In the genomic region with DNA sequence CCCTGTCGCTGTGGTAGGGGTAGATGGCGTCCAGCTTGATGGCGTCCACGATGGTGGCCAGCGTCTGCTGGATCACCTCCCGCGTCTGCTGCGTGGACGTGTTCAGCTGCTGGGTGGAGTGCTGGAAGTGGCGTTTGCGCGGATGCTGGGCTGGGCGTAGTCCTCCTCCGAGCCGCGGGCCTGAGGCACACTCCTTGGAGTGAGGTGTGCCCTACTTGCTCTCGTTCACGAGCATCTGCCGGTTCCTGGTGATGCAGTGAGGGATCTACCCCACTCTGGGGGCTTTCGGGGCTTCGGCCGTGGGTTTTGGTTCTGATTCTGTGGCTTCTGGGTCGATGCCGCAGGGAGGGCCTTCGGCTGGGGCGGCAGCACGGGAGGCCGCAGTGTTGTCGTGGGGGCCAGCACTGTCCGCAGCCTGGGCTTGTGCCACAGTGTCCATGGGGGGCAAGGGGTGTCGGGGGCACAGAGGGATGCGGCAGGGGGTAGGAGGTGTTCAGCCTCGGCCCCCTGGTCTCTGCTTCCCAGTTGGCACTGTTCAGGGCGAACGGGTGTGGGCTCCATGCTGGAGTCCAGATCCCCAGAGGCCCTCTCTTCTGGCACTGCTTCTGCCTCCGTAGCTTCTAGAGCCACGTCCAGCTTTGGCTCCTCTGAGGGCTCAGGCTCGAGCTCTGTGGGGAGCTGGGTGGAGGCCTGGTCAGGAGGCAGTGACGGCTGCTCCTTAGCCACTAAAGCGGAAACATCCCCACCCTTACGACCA, we compare ENCODE assay signal across 29 cellular contexts.
"Had no signal": no experiment of that assay in that cellular context is flagged by ENCODE, and none has a peak within 500 bp of the region (broad histone marks: within the 10 kb centered on the region; RNA-seq: fewer than 3 reads in every experiment).

No MANE protein-coding gene starts in this region.

- H3K27me3 ChIP-seq: body of pancreas, gastrocnemius medialis, hepatocyte, neutrophil, ovary, testis, transverse colon had no signal

- H3K36me3 ChIP-seq: gastrocnemius medialis, neutrophil, ovary, prostate gland, transverse colon had no signal

- H3K79me2 ChIP-seq: hepatocyte had no signal

- H3K4me1 ChIP-seq: body of pancreas, gastrocnemius medialis, prostate gland, testis, transverse colon had no signal

- ATAC-seq: activated CD8-positive, alpha-beta memory T cell treated with anti-CD3 and anti-CD28 coated beads, Interleukin-2, amount 10 ng/mL, durations not matched to agents 7 days and 5 days; activated CD8-positive, alpha-beta T cell treated with anti-CD3 and anti-CD28 coated beads, Interleukin-2, amount 10 ng/mL, durations not matched to agents 7 days and 5 days; body of pancreas; gastrocnemius medialis; left cardiac atrium; natural killer cell treated with Interleukin-12 subunit alpha and Interleukin-12 subunit beta and Interleukin-15 and Interleukin-18, amount 100 ng/mL, for 72 hours had no signal

- H3K36me3 Mint-ChIP-seq: activated CD8-positive, alpha-beta memory T cell treated with anti-CD3 and anti-CD28 coated beads, Interleukin-2, amount 10 ng/mL, durations not matched to agents 7 days and 5 days; activated naive CD8-positive, alpha-beta T cell had no signal

- H3K9me3 ChIP-seq: body of pancreas, gastrocnemius medialis, ovary, prostate gland, testis had no signal

- DNase-seq: activated B cell treated with CpG ODN at 0.5 μM for 24 hours; activated CD8-positive, alpha-beta memory T cell treated with anti-CD3 and anti-CD28 coated beads, Interleukin-2, amount 10 ng/mL, durations not matched to agents 7 days and 5 days; activated CD8-positive, alpha-beta T cell treated with anti-CD3 and anti-CD28 coated beads, Interleukin-2, amount 10 ng/mL, durations not matched to agents 7 days and 5 days; activated naive CD4-positive, alpha-beta T cell treated with Interleukin-2 at 50 U/mL for 16 hours; activated T-cell treated with anti-CD3 and anti-CD28 coated beads, Interleukin-2, amount 50 U/mL, for 48 hours; anterior cingulate cortex; body of pancreas; cerebellar nuclear complex; effector memory CD4-positive, alpha-beta T cell; gastrocnemius medialis; glutamatergic neuron; mesendoderm; ovary; retina; stimulated activated naive CD4-positive, alpha-beta T cell treated with Interleukin-2 at 50 U/mL for 16 hours; T-helper 1 cell; testis; transverse colon had no signal

- H3K27ac Mint-ChIP-seq: activated B cell treated with CpG ODN at 0.5 μM for 24 hours; activated CD8-positive, alpha-beta memory T cell treated with anti-CD3 and anti-CD28 coated beads, Interleukin-2, amount 10 ng/mL, durations not matched to agents 7 days and 5 days; activated CD8-positive, alpha-beta T cell treated with anti-CD3 and anti-CD28 coated beads, Interleukin-2, amount 10 ng/mL, durations not matched to agents 7 days and 5 days; activated naive CD8-positive, alpha-beta T cell; activated T-helper 2 cell treated with anti-CD3 and anti-CD28 coated beads, Interferon-gamma antibody, Interleukin-2, Interleukin-4, amounts not matched to agents 10 μg/mL and 5 μg/mL and 100 μg/mL, durations not matched to agents 14 hours and 24 hours and 36 hours; natural killer cell treated with Interleukin-12 subunit alpha and Interleukin-12 subunit beta and Interleukin-15 and Interleukin-18, amount 100 ng/mL, for 72 hours; T-helper 2 cell treated with Interferon-gamma antibody and Interleukin-4, amounts not matched to agents 5 μg/mL and 100 μg/mL, for 36 hours had no signal

- H3K4me1 Mint-ChIP-seq: activated B cell treated with CpG ODN at 0.5 μM for 24 hours; activated CD8-positive, alpha-beta memory T cell treated with anti-CD3 and anti-CD28 coated beads, Interleukin-2, amount 10 ng/mL, durations not matched to agents 7 days and 5 days had no signal

- H3K4me3 ChIP-seq: body of pancreas, coronary artery, dorsolateral prefrontal cortex, gastrocnemius medialis, hepatocyte, ovary, prostate gland, smooth muscle cell, transverse colon had no signal

- H3K27me3 Mint-ChIP-seq: activated B cell treated with CpG ODN at 0.5 μM for 24 hours; activated CD8-positive, alpha-beta memory T cell treated with anti-CD3 and anti-CD28 coated beads, Interleukin-2, amount 10 ng/mL, durations not matched to agents 7 days and 5 days; activated naive CD8-positive, alpha-beta T cell; natural killer cell treated with Interleukin-12 subunit alpha and Interleukin-12 subunit beta and Interleukin-15 and Interleukin-18, amount 100 ng/mL, for 72 hours had no signal

- H3K4me3 Mint-ChIP-seq: activated B cell treated with CpG ODN at 0.5 μM for 24 hours; activated CD8-positive, alpha-beta memory T cell treated with anti-CD3 and anti-CD28 coated beads, Interleukin-2, amount 10 ng/mL, durations not matched to agents 7 days and 5 days; activated CD8-positive, alpha-beta T cell treated with anti-CD3 and anti-CD28 coated beads, Interleukin-2, amount 10 ng/mL, durations not matched to agents 7 days and 5 days; activated naive CD8-positive, alpha-beta T cell; natural killer cell treated with Interleukin-12 subunit alpha and Interleukin-12 subunit beta and Interleukin-15 and Interleukin-18, amount 100 ng/mL, for 72 hours; T-helper 2 cell treated with Interferon-gamma antibody and Interleukin-4, amounts not matched to agents 5 μg/mL and 100 μg/mL, for 36 hours had no signal

- H2AFZ ChIP-seq: hepatocyte had no signal

- H3K4me2 ChIP-seq: hepatocyte, smooth muscle cell had no signal

- H3K27ac ChIP-seq: body of pancreas, coronary artery, dorsolateral prefrontal cortex, gastrocnemius medialis, hepatocyte, neutrophil, ovary, prostate gland, testis, transverse colon had no signal
